9 cellular contexts compared by ENCODE assay signal in the genomic region with DNA sequence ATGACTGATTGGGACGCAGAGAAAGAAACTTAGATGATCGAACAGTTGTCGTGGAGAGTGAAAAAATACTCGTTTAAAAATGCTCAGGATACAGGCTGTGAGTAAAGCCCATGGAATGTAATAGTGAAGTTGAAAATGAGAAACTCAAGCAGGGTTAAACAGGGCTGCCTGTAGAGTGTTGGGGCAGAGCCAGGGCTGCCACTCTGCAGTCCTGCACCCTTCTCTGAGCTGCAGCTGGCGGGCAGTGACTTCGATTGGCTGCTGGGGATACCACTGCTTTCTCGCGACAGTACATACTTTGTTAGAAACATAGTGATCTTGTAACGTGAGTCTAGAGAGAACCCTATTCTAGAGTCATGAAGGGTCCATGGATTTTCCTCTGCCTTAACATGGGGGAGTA.
DNase-seq lines count a peak whose midpoint lies in the region; ATAC-seq, FAIRE-seq and TF ChIP-seq lines count a peak whose summit lies in the region.
"Had no signal": no experiment of that assay in that cellular context is flagged by ENCODE, and none has a peak within 500 bp of the region (broad histone marks: within the 10 kb centered on the region; RNA-seq: fewer than 3 reads in every experiment).

No MANE protein-coding gene starts in this region.

- H3K4me2 ChIP-seq in hepatocyte: peak overlapping the region; percentile 56

- peaks cover 20 to 43% of the 10 kb centered on the region in 2 donors for H3K4me1 Mint-ChIP-seq in natural killer cell treated with Interleukin-12 subunit alpha and Interleukin-12 subunit beta and Interleukin-15 and Interleukin-18, amount 100 ng/mL, for 72 hours (ENCODE audit: low read depth in 2 of 2)

- FAIRE-seq in H54 (lab: Jason Lieb, UNC): peak; percentile 99
- FAIRE-seq: colon had no signal

- H2AFZ ChIP-seq in hepatocyte: no peak overlapping the region

- H3K79me2 ChIP-seq in hepatocyte: peaks cover 96% of the 10 kb centered on the region

- no peak for TF ChIP-seq POLR2A in H54 (IDR thresholded peaks at IDR 0.05; ENCODE audit: low read depth, low read length)

- H3K9ac ChIP-seq in skeletal muscle tissue (ENCODE audit: low read depth in 1 of 3, low read length in 3 of 3): peak overlapping the region in 1 of 3 donors; percentile 46

- ATAC-seq in natural killer cell treated with Interleukin-12 subunit alpha and Interleukin-12 subunit beta and Interleukin-15 and Interleukin-18, amount 100 ng/mL, for 72 hours: no peak
- ATAC-seq in GM21367 (IDR thresholded peaks at IDR 0.05; ENCODE audit: unreplicated experiment): no peak

- peaks cover 61% of the 10 kb centered on the region for H4K20me1 ChIP-seq in hepatocyte (ENCODE audit: insufficient read depth, poor library complexity, severe bottlenecking)

- peak overlapping the region in 1 of 2 donors; percentile 19 for H3K27ac Mint-ChIP-seq in natural killer cell treated with Interleukin-12 subunit alpha and Interleukin-12 subunit beta and Interleukin-15 and Interleukin-18, amount 100 ng/mL, for 72 hours

- no peaks in the 10 kb centered on the region for H3K27me3 ChIP-seq in hepatocyte
- no peaks in the 10 kb centered on the region for H3K27me3 ChIP-seq in skeletal muscle tissue (ENCODE audit: control insufficient read depth in 3 of 3, insufficient read depth in 3 of 3, low read length in 3 of 3)

- H3K9me2 ChIP-seq in hepatocyte (replicated peaks; ENCODE audit: insufficient read depth): no peaks in the 10 kb centered on the region

- no peak for TF ChIP-seq CTCF in hepatocyte (IDR thresholded peaks at IDR 0.05; ENCODE audit: poor library complexity)

- H3K4me3 ChIP-seq in hepatocyte (no peak overlapping the region), skeletal muscle tissue (ENCODE audit: low read length in 3 of 3) (no peak overlapping the region)

- H3K36me3 ChIP-seq in hepatocyte (replicated peaks; ENCODE audit: insufficient read depth, low read depth): no peaks in the 10 kb centered on the region
- H3K36me3 ChIP-seq in skeletal muscle tissue (ENCODE audit: control insufficient read depth in 3 of 3, insufficient read depth in 3 of 3, low read length in 3 of 3): peaks cover 0 to 3% (median 0%) of the 10 kb centered on the region in 3 donors

- no peaks in the 10 kb centered on the region for H3K36me3 Mint-ChIP-seq in natural killer cell treated with Interleukin-12 subunit alpha and Interleukin-12 subunit beta and Interleukin-15 and Interleukin-18, amount 100 ng/mL, for 72 hours

- DNase-seq in H54 (ENCODE audit: insufficient read length, low spot score) (peak; percentile 97), hepatocyte (ENCODE audit: low spot score) (peak; percentile 51), T-helper 2 cell (no peak), HT-29 (ENCODE audit: low spot score) (no peak)
- no peak for DNase-seq in natural killer cell treated with Interleukin-12 subunit alpha and Interleukin-12 subunit beta and Interleukin-15 and Interleukin-18, amount 100 ng/mL, for 72 hours (ENCODE audit: low spot score)

- H3K4me1 ChIP-seq in hepatocyte (ENCODE audit: insufficient read depth) (peaks cover 26% of the 10 kb centered on the region), skeletal muscle tissue (ENCODE audit: control insufficient read depth in 3 of 3, insufficient read depth in 3 of 3, low read length in 3 of 3) (peaks cover 47 to 65% (median 60%) of the 10 kb centered on the region in 3 donors)

- no peaks in the 10 kb centered on the region for H3K27me3 Mint-ChIP-seq in natural killer cell treated with Interleukin-12 subunit alpha and Interleukin-12 subunit beta and Interleukin-15 and Interleukin-18, amount 100 ng/mL, for 72 hours

- H3K9me3 ChIP-seq in hepatocyte (ENCODE audit: low read depth) (no peaks in the 10 kb centered on the region), skeletal muscle tissue (ENCODE audit: control insufficient read depth in 3 of 3, low read length in 3 of 3) (no peaks in the 10 kb centered on the region)

- no peak overlapping the region for H3K4me3 Mint-ChIP-seq in natural killer cell treated with Interleukin-12 subunit alpha and Interleukin-12 subunit beta and Interleukin-15 and Interleukin-18, amount 100 ng/mL, for 72 hours

- H3K27ac ChIP-seq in angular gyrus (ENCODE audit: low read depth, low read length) (peak overlapping the region; percentile 80), hepatocyte (peak overlapping the region; percentile 41), skeletal muscle tissue (ENCODE audit: low read depth, low read length) (peak overlapping the region; percentile 8)

- H3K9me3 Mint-ChIP-seq in natural killer cell treated with Interleukin-12 subunit alpha and Interleukin-12 subunit beta and Interleukin-15 and Interleukin-18, amount 100 ng/mL, for 72 hours: no peaks in the 10 kb centered on the region

- WGBS in hepatocyte (ENCODE audit: low lambda C conversion rate, missing lambda C conversion rate): 66% methylated on average over 9 of the region's 9 CpGs

Comparison
In these comparisons a context has a peak if more than half of its experiments do, and no peak if none do; other contexts are left out.
1. DNase-seq: peak in H54 (single experiment) and hepatocyte (single experiment); none in T-helper 2 cell (0 of 5), HT-29 (single experiment) and natural killer cell treated with Interleukin-12 subunit alpha and Interleukin-12 subunit beta and Interleukin-15 and Interleukin-18, amount 100 ng/mL, for 72 hours (single experiment).
2. H3K27ac ChIP-seq: peak in every context shown above with its lines; median percentile 80 in angular gyrus; 41 in hepatocyte; 8 in skeletal muscle tissue.